ENCODE assay signal across 14 cellular contexts in the genomic region with DNA sequence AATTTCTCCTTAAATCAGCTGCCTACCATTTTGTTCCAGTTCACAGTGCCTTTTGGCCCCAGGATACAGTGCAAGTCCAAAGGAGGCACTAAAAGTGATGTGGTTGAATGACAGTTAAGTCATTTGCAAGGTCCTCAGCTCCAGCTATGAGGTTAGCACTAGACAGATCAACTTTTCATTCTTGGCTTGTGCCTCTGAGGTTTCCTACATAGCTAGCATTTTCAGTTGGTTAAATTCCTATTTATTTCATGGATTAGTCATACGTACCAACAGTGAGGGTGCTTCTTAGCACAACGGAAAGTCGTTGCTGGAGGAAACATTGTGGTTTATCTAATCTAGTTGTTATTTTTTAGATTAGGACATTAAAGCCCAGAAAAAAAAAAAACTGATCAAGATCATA. TPM values are rescaled to one million over a fixed set of nuclear protein-coding genes. Genes with fewer than 3 reads are reported as not detected.
A peak's percentile ranks its signal among the peaks of the same experiment; 100 is the strongest.
DNase-seq lines count a peak whose midpoint lies in the region; ATAC-seq and TF ChIP-seq lines count a peak whose summit lies in the region.
"Had no signal": no experiment of that assay in that cellular context is flagged by ENCODE, and none has a peak within 500 bp of the region (broad histone marks: within the 10 kb centered on the region; RNA-seq: fewer than 3 reads in every experiment).

No MANE protein-coding gene starts in this region.

- DNase-seq in AG09309 (ENCODE audit: low read depth) (peak; percentile 86), HT1080 (ENCODE audit: low read depth) (peak; percentile 82), left lung (no peak), germinal center (ENCODE audit: low spot score) (no peak)
- DNase-seq in activated T-helper 2 cell treated with anti-CD3 and anti-CD28 coated beads, Interferon-gamma antibody, Interleukin-2, Interleukin-4, amounts not matched to agents 10 μg/mL and 5 μg/mL and 100 μg/mL, durations not matched to agents 14 hours and 24 hours and 36 hours (ENCODE audit: low spot score) = no peak
- DNase-seq in activated CD8-positive, alpha-beta memory T cell treated with anti-CD3 and anti-CD28 coated beads, Interleukin-2, amount 50 U/mL, for 4 hours = no peak
- DNase-seq: activated B cell treated with CpG ODN at 0.5 μM for 24 hours; activated gamma-delta T cell; COR-L47; naive B cell; stimulated activated naive CD4-positive, alpha-beta T cell treated with Interleukin-2 at 50 U/mL for 16 hours had no signal

- intact Hi-C loops in activated T-helper 2 cell treated with anti-CD3 and anti-CD28 coated beads, Interferon-gamma antibody, Interleukin-2, Interleukin-4, amounts not matched to agents 10 μg/mL and 5 μg/mL and 100 μg/mL, durations not matched to agents 14 hours and 24 hours and 36 hours (cut with micrococcal nuclease) = loop anchor here (1.0 kb wide), 1 partner anchor 14 kb away; no protein-coding TSS in a partner anchor
- intact Hi-C loops in left lung (cut with DNase I) = no loop called here

- H3K27ac Mint-ChIP-seq in activated T-helper 2 cell treated with anti-CD3 and anti-CD28 coated beads, Interferon-gamma antibody, Interleukin-2, Interleukin-4, amounts not matched to agents 10 μg/mL and 5 μg/mL and 100 μg/mL, durations not matched to agents 14 hours and 24 hours and 36 hours = peak overlapping the region; percentile 73
- H3K27ac Mint-ChIP-seq: activated B cell treated with CpG ODN at 0.5 μM for 24 hours, naive B cell had no signal

- ATAC-seq in left lung = peak; percentile 76
- ATAC-seq in HG03108 (IDR thresholded peaks at IDR 0.05; ENCODE audit: unreplicated experiment) = no peak
- ATAC-seq in GM19397 (IDR thresholded peaks at IDR 0.05; ENCODE audit: unreplicated experiment) = no peak

- no peak overlapping the region for H3K27ac ChIP-seq in left lung
- H3K27ac ChIP-seq: RWPE1 had no signal

- H3K36me3 Mint-ChIP-seq in activated T-helper 2 cell treated with anti-CD3 and anti-CD28 coated beads, Interferon-gamma antibody, Interleukin-2, Interleukin-4, amounts not matched to agents 10 μg/mL and 5 μg/mL and 100 μg/mL, durations not matched to agents 14 hours and 24 hours and 36 hours (ENCODE audit: low read depth) = peaks cover 10% of the 10 kb centered on the region
- H3K36me3 Mint-ChIP-seq: naive B cell had no signal

- H3K9me3 ChIP-seq in left lung = no peaks in the 10 kb centered on the region

- peaks cover 24% of the 10 kb centered on the region for H3K9me3 Mint-ChIP-seq in activated T-helper 2 cell treated with anti-CD3 and anti-CD28 coated beads, Interferon-gamma antibody, Interleukin-2, Interleukin-4, amounts not matched to agents 10 μg/mL and 5 μg/mL and 100 μg/mL, durations not matched to agents 14 hours and 24 hours and 36 hours
- H3K9me3 Mint-ChIP-seq: activated B cell treated with CpG ODN at 0.5 μM for 24 hours had no signal

- peaks cover 4% of the 10 kb centered on the region for H3K27me3 Mint-ChIP-seq in activated T-helper 2 cell treated with anti-CD3 and anti-CD28 coated beads, Interferon-gamma antibody, Interleukin-2, Interleukin-4, amounts not matched to agents 10 μg/mL and 5 μg/mL and 100 μg/mL, durations not matched to agents 14 hours and 24 hours and 36 hours (ENCODE audit: low read depth)

- H3K4me3 Mint-ChIP-seq in activated T-helper 2 cell treated with anti-CD3 and anti-CD28 coated beads, Interferon-gamma antibody, Interleukin-2, Interleukin-4, amounts not matched to agents 10 μg/mL and 5 μg/mL and 100 μg/mL, durations not matched to agents 14 hours and 24 hours and 36 hours (ENCODE audit: low read depth) = no peak overlapping the region
- H3K4me3 Mint-ChIP-seq: activated B cell treated with CpG ODN at 0.5 μM for 24 hours, naive B cell had no signal

- H3K27me3 ChIP-seq in left lung = no peaks in the 10 kb centered on the region

- no peaks in the 10 kb centered on the region for H3K36me3 ChIP-seq in left lung

- peaks cover 20% of the 10 kb centered on the region for H3K4me1 Mint-ChIP-seq in activated T-helper 2 cell treated with anti-CD3 and anti-CD28 coated beads, Interferon-gamma antibody, Interleukin-2, Interleukin-4, amounts not matched to agents 10 μg/mL and 5 μg/mL and 100 μg/mL, durations not matched to agents 14 hours and 24 hours and 36 hours (ENCODE audit: low read depth)
- H3K4me1 Mint-ChIP-seq: activated B cell treated with CpG ODN at 0.5 μM for 24 hours, naive B cell had no signal

- no peaks in the 10 kb centered on the region for H3K4me1 ChIP-seq in left lung

- no peak overlapping the region for H3K4me3 ChIP-seq in AG09309 (ENCODE audit: control insufficient read depth, low read depth, low read length)
- H3K4me3 ChIP-seq in left lung = no peak overlapping the region

- TF ChIP-seq CTCF in AG09309 (IDR thresholded peaks at IDR 0.05; ENCODE audit: control insufficient read depth, insufficient read depth, low read depth, low read length, missing control alignments) (no peak), left lung (IDR thresholded peaks at IDR 0.05) (no peak)

RNA-seq across cellular contexts. Expression of a gene that starts 59.3 kb away (rescaled TPM):
- 41.1 and 41.9 TPM in 2 replicates for total RNA-seq in HT1080 (2014; rRNA removed; shearing (Covaris generic))
- 74.8 and 88.3 TPM in 2 replicates for polyA plus RNA-seq in HT1080 (2015; cell fraction: cytosol; rRNA removed)
- 38.6 and 39.9 TPM in 2 replicates for polyA plus RNA-seq in HT1080 (2015; cell fraction: nucleus; rRNA removed)
- 34.6 and 38.1 TPM in 2 replicates for total RNA-seq in activated T-helper 2 cell treated with anti-CD3 and anti-CD28 coated beads, Interferon-gamma antibody, Interleukin-2, Interleukin-4, amounts not matched to agents 10 μg/mL and 5 μg/mL and 100 μg/mL, durations not matched to agents 14 hours and 24 hours and 36 hours
- total RNA-seq in left lung = 10 to 100 TPM; 35.1 to 36.3 TPM

Comparison
In these comparisons a context has a peak if more than half of its experiments do, and no peak if none do; other contexts are left out.
1. DNase-seq: peak in AG09309 (single experiment) and HT1080 (single experiment); none in activated T-helper 2 cell treated with anti-CD3 and anti-CD28 coated beads, Interferon-gamma antibody, Interleukin-2, Interleukin-4, amounts not matched to agents 10 μg/mL and 5 μg/mL and 100 μg/mL, durations not matched to agents 14 hours and 24 hours and 36 hours (single experiment), left lung (0 of 2), activated CD8-positive, alpha-beta memory T cell treated with anti-CD3 and anti-CD28 coated beads, Interleukin-2, amount 50 U/mL, for 4 hours (single experiment) and germinal center (single experiment).